1 cellular context compared by ENCODE assay signal in genomic region chr2:24117902-24118301, GRCh38.
A peak's percentile ranks its signal among the peaks of the same experiment; 100 is the strongest.
TF ChIP-seq lines count a peak whose summit lies in the region.

No MANE protein-coding gene starts in this region.

TF ChIP-seq in SK-N-SH treated with all-trans-retinoic acid at 6 μM for 48 hours, 23 proteins besides CTCF, POLR2A, EP300 and RAD21 (continued from another document):
- TF ChIP-seq, protein P1, sequence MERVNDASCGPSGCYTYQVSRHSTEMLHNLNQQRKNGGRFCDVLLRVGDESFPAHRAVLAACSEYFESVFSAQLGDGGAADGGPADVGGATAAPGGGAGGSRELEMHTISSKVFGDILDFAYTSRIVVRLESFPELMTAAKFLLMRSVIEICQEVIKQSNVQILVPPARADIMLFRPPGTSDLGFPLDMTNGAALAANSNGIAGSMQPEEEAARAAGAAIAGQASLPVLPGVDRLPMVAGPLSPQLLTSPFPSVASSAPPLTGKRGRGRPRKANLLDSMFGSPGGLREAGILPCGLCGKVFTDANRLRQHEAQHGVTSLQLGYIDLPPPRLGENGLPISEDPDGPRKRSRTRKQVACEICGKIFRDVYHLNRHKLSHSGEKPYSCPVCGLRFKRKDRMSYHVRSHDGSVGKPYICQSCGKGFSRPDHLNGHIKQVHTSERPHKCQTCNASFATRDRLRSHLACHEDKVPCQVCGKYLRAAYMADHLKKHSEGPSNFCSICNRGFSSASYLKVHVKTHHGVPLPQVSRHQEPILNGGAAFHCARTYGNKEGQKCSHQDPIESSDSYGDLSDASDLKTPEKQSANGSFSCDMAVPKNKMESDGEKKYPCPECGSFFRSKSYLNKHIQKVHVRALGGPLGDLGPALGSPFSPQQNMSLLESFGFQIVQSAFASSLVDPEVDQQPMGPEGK (CRISPR knock-in tag; IDR thresholded peaks at IDR 0.05; ENCODE audit: borderline replicate concordance): no peak
- TF ChIP-seq CSDC2 (CRISPR knock-in tag; IDR thresholded peaks at IDR 0.05): no peak
- TF ChIP-seq ARNTL (CRISPR knock-in tag; IDR thresholded peaks at IDR 0.05; ENCODE audit: borderline replicate concordance, low read depth): no peak
- 0 out of 2 replicates have a peak, but pooled peaks have one; percentile 83 for TF ChIP-seq SNAI2 (CRISPR knock-in tag; IDR thresholded peaks at IDR 0.05)
- peak; percentile 81; the same call in 1 of the 2 replicates for TF ChIP-seq TCF4 (CRISPR knock-in tag; IDR thresholded peaks at IDR 0.05; ENCODE audit: borderline replicate concordance)
- no peak for TF ChIP-seq ZNF8 (CRISPR knock-in tag; IDR thresholded peaks at IDR 0.05)
- TF ChIP-seq OSR1 (CRISPR knock-in tag; IDR thresholded peaks at IDR 0.05): no peak
- no peak for TF ChIP-seq ZNF70 (CRISPR knock-in tag; IDR thresholded peaks at IDR 0.05)
- TF ChIP-seq, protein P2, sequence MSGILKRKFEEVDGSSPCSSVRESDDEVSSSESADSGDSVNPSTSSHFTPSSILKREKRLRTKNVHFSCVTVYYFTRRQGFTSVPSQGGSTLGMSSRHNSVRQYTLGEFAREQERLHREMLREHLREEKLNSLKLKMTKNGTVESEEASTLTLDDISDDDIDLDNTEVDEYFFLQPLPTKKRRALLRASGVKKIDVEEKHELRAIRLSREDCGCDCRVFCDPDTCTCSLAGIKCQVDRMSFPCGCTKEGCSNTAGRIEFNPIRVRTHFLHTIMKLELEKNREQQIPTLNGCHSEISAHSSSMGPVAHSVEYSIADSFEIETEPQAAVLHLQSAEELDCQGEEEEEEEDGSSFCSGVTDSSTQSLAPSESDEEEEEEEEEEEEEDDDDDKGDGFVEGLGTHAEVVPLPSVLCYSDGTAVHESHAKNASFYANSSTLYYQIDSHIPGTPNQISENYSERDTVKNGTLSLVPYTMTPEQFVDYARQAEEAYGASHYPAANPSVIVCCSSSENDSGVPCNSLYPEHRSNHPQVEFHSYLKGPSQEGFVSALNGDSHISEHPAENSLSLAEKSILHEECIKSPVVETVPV (CRISPR knock-in tag; IDR thresholded peaks at IDR 0.05): no peak
- TF ChIP-seq BACH2 (CRISPR knock-in tag; IDR thresholded peaks at IDR 0.05; ENCODE audit: borderline replicate concordance): no peak
- peak; percentile 91 for TF ChIP-seq ISL1 (CRISPR knock-in tag; IDR thresholded peaks at IDR 0.05)
- no peak for TF ChIP-seq TOX (CRISPR knock-in tag; IDR thresholded peaks at IDR 0.05; ENCODE audit: borderline replicate concordance)
- peak; percentile 97 for TF ChIP-seq ZFP3 (CRISPR knock-in tag; IDR thresholded peaks at IDR 0.05)
- no peak for TF ChIP-seq RARB (CRISPR knock-in tag; IDR thresholded peaks at IDR 0.05)
- TF ChIP-seq ZNF565 (CRISPR knock-in tag; conservative IDR thresholded peaks at IDR 0.05; ENCODE audit: low read depth): no peak
- TF ChIP-seq, protein P3, sequence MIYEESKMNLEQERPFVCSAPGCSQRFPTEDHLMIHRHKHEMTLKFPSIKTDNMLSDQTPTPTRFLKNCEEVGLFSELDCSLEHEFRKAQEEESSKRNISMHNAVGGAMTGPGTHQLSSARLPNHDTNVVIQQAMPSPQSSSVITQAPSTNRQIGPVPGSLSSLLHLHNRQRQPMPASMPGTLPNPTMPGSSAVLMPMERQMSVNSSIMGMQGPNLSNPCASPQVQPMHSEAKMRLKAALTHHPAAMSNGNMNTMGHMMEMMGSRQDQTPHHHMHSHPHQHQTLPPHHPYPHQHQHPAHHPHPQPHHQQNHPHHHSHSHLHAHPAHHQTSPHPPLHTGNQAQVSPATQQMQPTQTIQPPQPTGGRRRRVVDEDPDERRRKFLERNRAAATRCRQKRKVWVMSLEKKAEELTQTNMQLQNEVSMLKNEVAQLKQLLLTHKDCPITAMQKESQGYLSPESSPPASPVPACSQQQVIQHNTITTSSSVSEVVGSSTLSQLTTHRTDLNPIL (CRISPR knock-in tag; IDR thresholded peaks at IDR 0.05; ENCODE audit: low read depth): no peak
TF ChIP-seq in SK-N-SH treated with all-trans-retinoic acid at 6 μM for 48 hours: peak in this region for 7.
